Comparison of ENCODE assay signal across 8 cellular contexts in the genomic region with DNA sequence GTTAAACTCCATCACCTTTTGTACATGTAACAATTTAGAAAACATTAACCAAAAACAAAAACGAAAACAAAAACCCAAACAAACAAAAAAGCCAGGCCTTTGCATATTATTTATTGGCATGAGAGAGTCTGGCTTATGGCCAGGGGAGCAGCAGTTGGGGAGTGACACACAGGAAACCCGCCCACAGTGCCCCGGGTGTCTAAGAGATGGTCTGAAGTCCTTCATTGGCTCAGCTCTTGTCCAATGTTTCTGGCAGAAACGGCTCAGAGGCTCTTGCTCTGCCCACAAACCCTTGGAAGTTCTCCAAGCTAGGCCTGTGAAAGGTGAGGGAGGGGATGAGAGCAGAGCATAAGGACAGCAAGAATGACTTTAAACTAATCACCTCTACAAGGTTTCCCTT.
DNase-seq lines count a peak whose midpoint lies in the region; ATAC-seq lines count a peak whose summit lies in the region.

No MANE protein-coding gene starts in this region.

- no peak overlapping the region for H2AK5ac ChIP-seq in neuronal stem cell (ENCODE audit: low read depth, low read length)

- H2AFZ ChIP-seq in neuronal stem cell (ENCODE audit: low read length), result no peak overlapping the region

- 100% methylated on average over 1 of the region's 4 CpGs; no CpG with 5 or more reads in 1 of the 2 donors for WGBS in neuronal stem cell (ENCODE audit: extremely low coverage in 2 of 2, insufficient read length in 2 of 2, insufficient replicate concordance in 1 of 2), 2 donors

- no peak overlapping the region for H3K23ac ChIP-seq in neuronal stem cell (ENCODE audit: low read depth, low read length, poor library complexity)

- DNase-seq in A172 (ENCODE audit: low spot score) (peak; percentile 38), UCSD-AML1 (lab: John Stamatoyannopoulos, UW; ENCODE audit: unreplicated experiment) (peak; percentile 49), medulla oblongata (ENCODE audit: extremely low spot score) (no peak), neuronal stem cell (ENCODE audit: low spot score) (no peak), DMS153 (lab: John Stamatoyannopoulos, UW) (no peak)
- DNase-seq in activated naive CD4-positive, alpha-beta T cell treated with Interleukin-2 at 50 U/mL for 16 hours, result no peak

- no peaks in the 10 kb centered on the region for H3K27me3 ChIP-seq in neuronal stem cell (ENCODE audit: control insufficient read depth in 3 of 3, insufficient read depth in 3 of 3, low read depth in 1 of 3, low read length in 3 of 3)

- no peak overlapping the region for H3K4me2 ChIP-seq in neuronal stem cell (ENCODE audit: insufficient read depth, low read length, poor library complexity, severe bottlenecking)

- no peak overlapping the region for H3K27ac ChIP-seq in neuronal stem cell (replicated peaks; ENCODE audit: low read length)

- H2BK5ac ChIP-seq in neuronal stem cell (ENCODE audit: low read length), result no peak overlapping the region

- no peak overlapping the region for H3K4ac ChIP-seq in neuronal stem cell (ENCODE audit: low read length)

- no peaks in the 10 kb centered on the region for H3K79me1 ChIP-seq in neuronal stem cell (ENCODE audit: low read depth, low read length)

- no peak overlapping the region for H2BK12ac ChIP-seq in neuronal stem cell (ENCODE audit: low read length)

- no peak overlapping the region for H3K9ac ChIP-seq in neuronal stem cell (ENCODE audit: low read depth, low read length, poor library complexity)

- H3K14ac ChIP-seq in neuronal stem cell (ENCODE audit: low read length), result no peak overlapping the region

- no peak overlapping the region for H2BK15ac ChIP-seq in neuronal stem cell (ENCODE audit: low read length)

- H4K91ac ChIP-seq in neuronal stem cell (ENCODE audit: low read depth, low read length, poor library complexity), result no peak overlapping the region

- no peaks in the 10 kb centered on the region for H3K4me1 ChIP-seq in neuronal stem cell (ENCODE audit: control insufficient read depth in 2 of 2, insufficient read depth in 1 of 2, low read depth in 1 of 2, low read length in 2 of 2)

- H3K18ac ChIP-seq in neuronal stem cell (ENCODE audit: low read length), result no peak overlapping the region

- no peaks in the 10 kb centered on the region for H3K36me3 ChIP-seq in neuronal stem cell (replicated peaks in 1 of 2; ENCODE audit: control insufficient read depth in 2 of 2, insufficient read depth in 2 of 2, low read length in 2 of 2)

- H3K9me3 ChIP-seq in neuronal stem cell (replicated peaks in 1 of 2; ENCODE audit: control insufficient read depth in 2 of 2, insufficient read depth in 1 of 2, low read depth in 1 of 2, low read length in 2 of 2), result no peaks in the 10 kb centered on the region

- no peak overlapping the region for H4K8ac ChIP-seq in neuronal stem cell (ENCODE audit: low read depth, low read length)

- H3K4me3 ChIP-seq in neuronal stem cell (ENCODE audit: low read length in 2 of 2), result no peak overlapping the region

- no peak overlapping the region for H2BK120ac ChIP-seq in neuronal stem cell (ENCODE audit: low read depth, low read length)

- peak; percentile 51 for ATAC-seq in GM18909 (IDR thresholded peaks at IDR 0.05; ENCODE audit: poor library complexity, unreplicated experiment)
- peak; percentile 56 for ATAC-seq in HG03439 (IDR thresholded peaks at IDR 0.05; ENCODE audit: unreplicated experiment)

Comparison
In these comparisons a context has a peak if more than half of its experiments do, and no peak if none do; other contexts are left out.
1. DNase-seq: peak in A172 (single experiment) and UCSD-AML1 (single experiment); none in medulla oblongata (single experiment), neuronal stem cell (single experiment), activated naive CD4-positive, alpha-beta T cell treated with Interleukin-2 at 50 U/mL for 16 hours (single experiment) and DMS153 (single experiment).